17 cellular contexts compared by ENCODE assay signal in genomic region chr21:35044770-35045538, GRCh38. TPM values are rescaled to one million over a fixed set of nuclear protein-coding genes. Genes with fewer than 3 reads are reported as not detected.
DNase-seq lines count a peak whose midpoint lies in the region; ATAC-seq, FAIRE-seq and TF ChIP-seq lines count a peak whose summit lies in the region.
"Had no signal": no experiment of that assay in that cellular context is flagged by ENCODE, and none has a peak within 500 bp of the region (broad histone marks: within the 10 kb centered on the region; RNA-seq: fewer than 3 reads in every experiment).

No MANE protein-coding gene starts in this region.

- H3K27ac Mint-ChIP-seq in activated B cell treated with CpG ODN at 0.5 μM for 24 hours, result peak overlapping the region; percentile 97
- H3K27ac Mint-ChIP-seq in immature natural killer cell, result peak overlapping the region; percentile 95 to 100 (median 99)
- H3K27ac Mint-ChIP-seq: nephron had no signal

- H3K4me1 ChIP-seq in BLaER1, result peaks cover 63% of the 10 kb centered on the region
- peaks cover 13% of the 10 kb centered on the region for H3K4me1 ChIP-seq in mucosa of descending colon (ENCODE audit: low read depth)
- H3K4me1 ChIP-seq: BE2C had no signal

- H3K27me3 Mint-ChIP-seq in activated B cell treated with CpG ODN at 0.5 μM for 24 hours (no peaks in the 10 kb centered on the region), immature natural killer cell (ENCODE audit: low read depth in 3 of 3) (peaks cover 30 to 53% (median 48%) of the 10 kb centered on the region in 3 donors)

- peaks cover 56% of the 10 kb centered on the region for H4K20me1 ChIP-seq in BLaER1

- H3K4me3 ChIP-seq in BLaER1, result peak overlapping the region; percentile 88
- no peak overlapping the region for H3K4me3 ChIP-seq in mucosa of descending colon
- H3K4me3 ChIP-seq: adrenal gland had no signal

- H3K4me2 ChIP-seq in BLaER1, result peak overlapping the region; percentile 95

- H3K27ac ChIP-seq in BLaER1, result peak overlapping the region; percentile 93
- H3K27ac ChIP-seq: adrenal gland, VCaP had no signal

- POLR2A ChIA-PET in activated B cell treated with CpG ODN at 0.5 μM for 24 hours (lab: Charles Lee), result interaction anchor here (0.6 to 8.4 kb wide), 4 partner anchors 18 to 1070 kb away, joined by 7 to 290 read pairs (median 56); no protein-coding TSS in a partner anchor

- H3K4me1 Mint-ChIP-seq in activated B cell treated with CpG ODN at 0.5 μM for 24 hours, result peaks cover 97% of the 10 kb centered on the region
- H3K4me1 Mint-ChIP-seq in immature natural killer cell, result peaks cover 89 to 95% of the 10 kb centered on the region in 2 donors

- H3K9me3 Mint-ChIP-seq in activated B cell treated with CpG ODN at 0.5 μM for 24 hours (no peaks in the 10 kb centered on the region), immature natural killer cell (peaks cover 0 to 6% (median 2%) of the 10 kb centered on the region in 6 donors)
- H3K9me3 Mint-ChIP-seq: nephron had no signal

- H3K4me3 Mint-ChIP-seq in activated B cell treated with CpG ODN at 0.5 μM for 24 hours (peak overlapping the region; percentile 91), immature natural killer cell (peak overlapping the region; percentile 92 to 99 (median 96))
- H3K4me3 Mint-ChIP-seq: nephron had no signal

- CTCF ChIA-PET in activated B cell treated with CpG ODN at 0.5 μM for 24 hours (lab: Charles Lee), result interaction anchor here (0.8 to 1.5 kb wide), 3 partner anchors 16 to 155 kb away, joined by 3 to 6 read pairs (median 4); no protein-coding TSS in a partner anchor

- H3K36me3 Mint-ChIP-seq in activated B cell treated with CpG ODN at 0.5 μM for 24 hours (ENCODE audit: low read depth) (peaks cover 55% of the 10 kb centered on the region), immature natural killer cell (peaks cover 6 to 13% (median 10%) of the 10 kb centered on the region in 3 donors)

- H3K9me3 ChIP-seq in BLaER1 (no peaks in the 10 kb centered on the region), mucosa of descending colon (no peaks in the 10 kb centered on the region)
- H3K9me3 ChIP-seq: adrenal gland, BE2C had no signal

- ATAC-seq in activated B cell treated with CpG ODN at 0.5 μM for 24 hours (ENCODE audit: low read depth) (no peak), mucosa of descending colon (no peak), HG02610 (IDR thresholded peaks at IDR 0.05; ENCODE audit: unreplicated experiment) (no peak), GM21515 (IDR thresholded peaks at IDR 0.05; ENCODE audit: unreplicated experiment) (no peak)
- ATAC-seq: Right ventricle myocardium inferior had no signal

- intact Hi-C loops in activated B cell treated with CpG ODN at 0.5 μM for 24 hours (cut with micrococcal nuclease), result loop anchor here (1.0 to 10.0 kb wide), 4 partner anchors 10 to 1112 kb away; partner anchors contain the start of genes DOP1B and SETD4
- intact Hi-C loops in mucosa of descending colon (cut with DNase I, micrococcal nuclease), result loop anchor here in 1 of 2 donors (10.0 kb wide), 1 partner anchor 150 kb away; no protein-coding TSS in a partner anchor

- H3K36me3 ChIP-seq in BLaER1 (peaks cover 70% of the 10 kb centered on the region), mucosa of descending colon (ENCODE audit: low read depth) (no peaks in the 10 kb centered on the region)
- H3K36me3 ChIP-seq: adrenal gland, BE2C had no signal

- TF ChIP-seq CTCF in activated B cell treated with CpG ODN at 0.5 μM for 24 hours (IDR thresholded peaks at IDR 0.05) (no peak), mucosa of descending colon (IDR thresholded peaks at IDR 0.05) (no peak)

- peak; percentile 52 for FAIRE-seq in GM18507 (lab: Jason Lieb, UNC)

- DNase-seq in GM18507 (ENCODE audit: extremely low spot score, insufficient read length, low read depth) (no peak), activated B cell treated with CpG ODN at 0.5 μM for 24 hours (no peak), immature natural killer cell (peak; percentile 71 to 72 (median 71)), mucosa of descending colon (no peak), NCI-H2196 (lab: John Stamatoyannopoulos, UW; ENCODE audit: unreplicated experiment) (no peak)
- DNase-seq: adrenal gland, BE2C, foreskin fibroblast, GDM1, NCI-H1092, NCI-H446 had no signal

- peak overlapping the region; percentile 96 for H3K9ac ChIP-seq in BLaER1

- no peaks in the 10 kb centered on the region for H3K27me3 ChIP-seq in BLaER1
- H3K27me3 ChIP-seq: BE2C had no signal

RNA-seq across cellular contexts. Expression of gene RUNX1, which starts 4.1 kb away (rescaled TPM):
- total RNA-seq in activated B cell treated with CpG ODN at 0.5 μM for 24 hours (83.4 and 92.1 TPM in 2 replicates), mucosa of descending colon (10 to 100 TPM; 16.5 to 29.4 (median 24.0) TPM)
- 10 to 100 TPM in 2 of 3 donors, 1 to 10 TPM in 1; 6.2 to 25.2 (median 10.6) TPM for polyA plus RNA-seq in immature natural killer cell

Comparison
In these comparisons a context has a peak if more than half of its experiments do, and no peak if none do; other contexts are left out.
1. DNase-seq: peak in immature natural killer cell (3 of 3); none in GM18507 (single experiment), activated B cell treated with CpG ODN at 0.5 μM for 24 hours (single experiment), mucosa of descending colon (0 of 3) and NCI-H2196 (single experiment).